ENCODE assay signal across 19 cellular contexts in the genomic region with DNA sequence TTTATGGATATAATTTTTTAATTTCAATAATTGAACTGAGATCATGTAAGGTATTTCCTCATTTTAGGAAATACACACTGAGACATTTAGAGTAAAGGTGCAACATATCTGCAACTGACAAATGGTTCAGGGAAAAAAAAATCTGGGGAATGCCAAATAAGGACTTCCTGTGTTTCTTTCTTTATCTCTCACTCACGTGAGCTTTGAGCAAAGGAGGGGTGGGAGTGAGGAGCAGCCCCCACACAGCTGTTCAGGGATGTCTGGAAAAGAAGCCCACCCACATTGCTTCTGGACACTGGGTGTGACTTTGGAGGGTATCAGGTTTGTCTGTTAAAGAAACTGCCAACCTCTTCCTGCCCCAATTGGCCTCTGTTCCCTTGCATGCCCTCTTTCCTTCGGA. TPM values are rescaled to one million over a fixed set of nuclear protein-coding genes. Genes with fewer than 3 reads are reported as not detected.
A peak's percentile ranks its signal among the peaks of the same experiment; 100 is the strongest.
DNase-seq lines count a peak whose midpoint lies in the region; ATAC-seq, FAIRE-seq and TF ChIP-seq lines count a peak whose summit lies in the region.
"Had no signal": no experiment of that assay in that cellular context is flagged by ENCODE, and none has a peak within 500 bp of the region (broad histone marks: within the 10 kb centered on the region; RNA-seq: fewer than 3 reads in every experiment).

No MANE protein-coding gene starts in this region.

- H3F3A ChIP-seq in Loucy (ENCODE audit: low read depth) = no peaks in the 10 kb centered on the region; the same call in 1 of the 2 replicates

- FAIRE-seq in GM12891 (lab: Jason Lieb, UNC) (peak; percentile 33), GM12878 (lab: Jason Lieb, UNC) (no peak)

- POLR2A ChIA-PET in GM12878 (lab: Charles Lee) = interaction anchor here (1.1 kb wide), 1 partner anchor 114 kb away, joined by 3 read pairs; no protein-coding TSS in a partner anchor

- DNase-seq in GM12891 (ENCODE audit: insufficient read length, low spot score) (no peak), GM12878 (ENCODE audit: low read depth, low spot score) (no peak), nephron progenitor cell (peak; percentile 20), AML-193 (lab: John Stamatoyannopoulos, UW) (no peak)
- no peak for DNase-seq in stimulated activated CD4-positive, alpha-beta T cell treated with anti-CD3 and anti-CD28 coated beads, Interleukin-2, amount 100 ng/mL, for 24 hours
- no peak for DNase-seq in natural killer cell treated with Interleukin-12 subunit alpha and Interleukin-12 subunit beta and Interleukin-15 and Interleukin-18, amount 100 ng/mL, for 72 hours (ENCODE audit: low spot score)
- DNase-seq: BE2C; Calu3; CD4-positive, alpha-beta memory T cell; Kasumi-1; NCI-H1105; NCI-H1694; NCI-H2227 treated with DMSO at 0.1 percent for 48 hours; NCI-H510A treated with DMSO at 0.1 percent for 48 hours; NCI-H774; PC-9 had no signal

- intact Hi-C loops in GM12878 (cut with micrococcal nuclease; ENCODE audit: unreplicated experiment) = no loop called here

- H3K36me3 Mint-ChIP-seq in nephron progenitor cell (ENCODE audit: low read depth) = no peaks in the 10 kb centered on the region
- H3K36me3 Mint-ChIP-seq in natural killer cell treated with Interleukin-12 subunit alpha and Interleukin-12 subunit beta and Interleukin-15 and Interleukin-18, amount 100 ng/mL, for 72 hours = no peaks in the 10 kb centered on the region
- H3K36me3 Mint-ChIP-seq: CD4-positive, alpha-beta memory T cell had no signal

- TF ChIP-seq CTCF in Loucy (conservative IDR thresholded peaks at IDR 0.05; ENCODE audit: low read length) (no peak), GM12878 (IDR thresholded peaks at IDR 0.05 in 2 of 3, conservative IDR thresholded peaks at IDR 0.05 in 1 of 3; ENCODE audit: control insufficient read depth in 2 of 3, extremely low read depth in 1 of 3, insufficient read depth in 1 of 3, low read depth in 3 of 3, low read length in 3 of 3) (no peak), nephron progenitor cell (IDR thresholded peaks at IDR 0.05) (no peak)

- no peak for ATAC-seq in GM12878
- ATAC-seq in HG03025 (IDR thresholded peaks at IDR 0.05; ENCODE audit: low FRiP score, unreplicated experiment) = no peak
- no peak for ATAC-seq in natural killer cell treated with Interleukin-12 subunit alpha and Interleukin-12 subunit beta and Interleukin-15 and Interleukin-18, amount 100 ng/mL, for 72 hours

- H3K4me3 Mint-ChIP-seq in nephron progenitor cell = no peak overlapping the region
- no peak overlapping the region for H3K4me3 Mint-ChIP-seq in natural killer cell treated with Interleukin-12 subunit alpha and Interleukin-12 subunit beta and Interleukin-15 and Interleukin-18, amount 100 ng/mL, for 72 hours
- H3K4me3 Mint-ChIP-seq: CD4-positive, alpha-beta memory T cell had no signal

- H3K9ac ChIP-seq in Loucy (ENCODE audit: low read depth, low read length, poor library complexity, severe bottlenecking) = no peak overlapping the region
- H3K9ac ChIP-seq in GM12878 (ENCODE audit: control insufficient read depth, insufficient read depth, low read length) = no peak overlapping the region

- H4K20me1 ChIP-seq in Loucy (ENCODE audit: insufficient read depth, low read length, poor library complexity, severe bottlenecking) (no peaks in the 10 kb centered on the region), GM12878 (ENCODE audit: control insufficient read depth, insufficient read depth) (no peaks in the 10 kb centered on the region)

- H3K9me2 ChIP-seq in Loucy (replicated peaks; ENCODE audit: low read depth, low read length) = no peaks in the 10 kb centered on the region

- peaks cover 14% of the 10 kb centered on the region for H3K4me1 Mint-ChIP-seq in nephron progenitor cell
- H3K4me1 Mint-ChIP-seq in natural killer cell treated with Interleukin-12 subunit alpha and Interleukin-12 subunit beta and Interleukin-15 and Interleukin-18, amount 100 ng/mL, for 72 hours (ENCODE audit: low read depth in 2 of 2) = peaks cover 0 to 6% of the 10 kb centered on the region in 2 donors

- no peak overlapping the region for H3K4me3 ChIP-seq in Loucy (ENCODE audit: low read length, poor library complexity, severe bottlenecking)
- no peak overlapping the region for H3K4me3 ChIP-seq in GM12878
- H3K4me3 ChIP-seq: PC-9 had no signal

- no peaks in the 10 kb centered on the region for H3K27me3 ChIP-seq in Loucy (ENCODE audit: insufficient read depth, low read length, poor library complexity, severe bottlenecking)
- no peaks in the 10 kb centered on the region for H3K27me3 ChIP-seq in GM12878 (replicated peaks in 1 of 2; ENCODE audit: control insufficient read depth in 2 of 2, insufficient read depth in 2 of 2, low read length in 1 of 2)
- H3K27me3 ChIP-seq: BE2C had no signal

- H3K27ac ChIP-seq in GM12878 (ENCODE audit: control insufficient read depth, insufficient read depth) = no peak overlapping the region
- H3K27ac ChIP-seq: PC-9, RWPE1 had no signal

- H3K9me3 Mint-ChIP-seq in nephron progenitor cell = no peaks in the 10 kb centered on the region
- H3K9me3 Mint-ChIP-seq in natural killer cell treated with Interleukin-12 subunit alpha and Interleukin-12 subunit beta and Interleukin-15 and Interleukin-18, amount 100 ng/mL, for 72 hours = no peaks in the 10 kb centered on the region

- no peak for TF ChIP-seq POLR2A in GM12891 (IDR thresholded peaks at IDR 0.05; ENCODE audit: low read depth, low read length)
- TF ChIP-seq POLR2A in GM12878 (IDR thresholded peaks at IDR 0.05; ENCODE audit: low read depth, low read length) = no peak

- TF ChIP-seq EP300 in GM12878 (IDR thresholded peaks at IDR 0.05; ENCODE audit: borderline replicate concordance in 1 of 2, control insufficient read depth in 1 of 2, low read depth in 2 of 2, low read length in 2 of 2) = no peak

- TF ChIP-seq RAD21 in GM12878 (IDR thresholded peaks at IDR 0.05; ENCODE audit: insufficient read depth, low read depth, low read length) = no peak

- no peak overlapping the region for H3K4me2 ChIP-seq in Loucy (ENCODE audit: low read depth, low read length, poor library complexity, severe bottlenecking)
- no peak overlapping the region; the same call in 1 of the 2 replicates for H3K4me2 ChIP-seq in GM12878 (ENCODE audit: control insufficient read depth, insufficient read depth)
- H3K4me2 ChIP-seq: PC-9 had no signal

- H3K4me1 ChIP-seq in Loucy (ENCODE audit: insufficient read depth, low read length, poor library complexity, severe bottlenecking) = peaks cover 43% of the 10 kb centered on the region
- peaks cover 33% of the 10 kb centered on the region; the same call in 1 of the 2 replicates for H3K4me1 ChIP-seq in GM12878 (ENCODE audit: control insufficient read depth, insufficient read depth, low read length)
- H3K4me1 ChIP-seq: BE2C had no signal

- CTCF ChIA-PET in GM12878 (lab: Yijun Ruan, JAX) = interaction anchor here (0.6 kb wide), 1 partner anchor 919 kb away, joined by 3 read pairs; no protein-coding TSS in a partner anchor

- no peak overlapping the region for H3K27ac Mint-ChIP-seq in nephron progenitor cell
- H3K27ac Mint-ChIP-seq in natural killer cell treated with Interleukin-12 subunit alpha and Interleukin-12 subunit beta and Interleukin-15 and Interleukin-18, amount 100 ng/mL, for 72 hours = no peak overlapping the region
- H3K27ac Mint-ChIP-seq: CD4-positive, alpha-beta memory T cell had no signal

- H3K36me3 ChIP-seq in Loucy (ENCODE audit: insufficient read depth, low read length) (no peaks in the 10 kb centered on the region), GM12878 (ENCODE audit: control insufficient read depth in 2 of 2, insufficient read depth in 2 of 2, low read length in 1 of 2) (no peaks in the 10 kb centered on the region)
- H3K36me3 ChIP-seq: BE2C had no signal

- SMC1A ChIA-PET in GM12878 (lab: Charles Lee; ENCODE audit: uncharacterized antibody, unreplicated experiment) = interaction anchor here (1.2 to 2.6 kb wide), 6 partner anchors 37 to 287 kb away, joined by 3 to 12 read pairs (median 5); no protein-coding TSS in a partner anchor

- in situ Hi-C loops in GM12878 (cut with MboI) = no loop called here

- WGBS in GM12878 (ENCODE audit: insufficient coverage, insufficient replicate concordance, low lambda C conversion rate, missing lambda C conversion rate) = 0% methylated on average over 2 of the region's 2 CpGs

- H2AFZ ChIP-seq in Loucy (ENCODE audit: low read length) = peak overlapping the region; percentile 61
- H2AFZ ChIP-seq in GM12878 (ENCODE audit: control insufficient read depth, low read depth, low read length) = no peak overlapping the region
- H2AFZ ChIP-seq: PC-9 had no signal

- RAD21 ChIA-PET in GM12878 (lab: Charles Lee; ENCODE audit: unreplicated experiment) = interaction anchor here (0.8 to 1.4 kb wide), 3 partner anchors 8 to 91 kb away, joined by 3 to 4 read pairs (median 3); no protein-coding TSS in a partner anchor

- no TSS peak for BruUV-seq in GM12878 (replicated peaks; lab: Mats Ljungman, UMichigan)

- H3K79me2 ChIP-seq in Loucy (ENCODE audit: insufficient read depth, low read length) (no peaks in the 10 kb centered on the region), GM12878 (ENCODE audit: control insufficient read depth, insufficient read depth, low read length) (no peaks in the 10 kb centered on the region)

- no peaks in the 10 kb centered on the region for H3K27me3 Mint-ChIP-seq in nephron progenitor cell (ENCODE audit: low read depth, poor library complexity)
- H3K27me3 Mint-ChIP-seq in natural killer cell treated with Interleukin-12 subunit alpha and Interleukin-12 subunit beta and Interleukin-15 and Interleukin-18, amount 100 ng/mL, for 72 hours = no peaks in the 10 kb centered on the region
- H3K27me3 Mint-ChIP-seq: CD4-positive, alpha-beta memory T cell had no signal

- H3K9me3 ChIP-seq in Loucy (ENCODE audit: insufficient read depth, low read depth, low read length) (no peaks in the 10 kb centered on the region), GM12878 (replicated peaks; ENCODE audit: control insufficient read depth, insufficient read depth, low read length) (no peaks in the 10 kb centered on the region; the same call in 1 of the 3 replicates)
- H3K9me3 ChIP-seq: BE2C had no signal

RNA-seq across cellular contexts. Expression of a gene that starts 5.6 kb away (rescaled TPM):
- polyA plus RNA-seq in GM12891 (2012; ENCODE audit: low read depth, missing spikeins) = 4.3 TPM
- total RNA-seq in GM12878 (2013; cell fraction: nucleolus; rRNA removed) = 21.5 and 25.8 TPM in 2 replicates
- 5.1 and 5.2 TPM in 2 replicates for total RNA-seq in GM12878 (2014; rRNA removed)
- 6.1 and 6.4 TPM in 2 replicates for total RNA-seq in GM12878 (2014; rRNA removed; fragmentation: Illumina TruSeq; extraction: Trizol)
- total RNA-seq in GM12878 (2021) = 8.3 and 9.8 TPM in 2 replicates
- polyA plus RNA-seq in GM12878 (2011; ENCODE audit: low read depth) = 6.6 TPM
- 4.1 and 6.0 TPM in 2 replicates for polyA plus RNA-seq in GM12878 (2011; rRNA removed)
- polyA plus RNA-seq in GM12878 (2011; cell fraction: cytosol; rRNA removed) = 8.6 and 10.4 TPM in 2 replicates
- 5.0 and 6.7 TPM in 2 replicates for polyA plus RNA-seq in GM12878 (2011; cell fraction: nucleus; rRNA removed)
- polyA plus RNA-seq in GM12878 (2012) = 8.9 and 9.6 TPM in 2 replicates
- polyA plus RNA-seq in GM12878 (2014; fragmentation: Illumina TruSeq; extraction: Trizol) = 7.3 and 8.5 TPM in 2 replicates
- 1 to 10 TPM; 1.4 to 1.8 TPM for polyA plus RNA-seq in GM12878 (2014; fragmentation: Nextera tagmentation; extraction: Ambion mirVana)
- polyA plus RNA-seq in GM12878 (2014; rRNA removed) = 4.1 and 6.1 TPM in 2 replicates
- polyA plus RNA-seq in GM12878 (2016; fragmentation: Nextera tagmentation; extraction: Ambion mirVana) = 10 to 100 TPM in 1 of 2 experiments, 1 to 10 TPM in 1; 8.6 to 10.8 TPM
- polyA minus RNA-seq in GM12878 (2011; rRNA and poly(A)+ RNA removed) = 10.6 and 15.3 TPM in 2 replicates
- polyA minus RNA-seq in GM12878 (2011; cell fraction: cytosol; rRNA and poly(A)+ RNA removed) = 5.7 and 6.4 TPM in 2 replicates
- 6.3 and 12.6 TPM in 2 replicates for polyA minus RNA-seq in GM12878 (2011; cell fraction: nucleus; rRNA and poly(A)+ RNA removed)
- total RNA-seq in natural killer cell treated with Interleukin-12 subunit alpha and Interleukin-12 subunit beta and Interleukin-15 and Interleukin-18, amount 100 ng/mL, for 72 hours = not detected
- total RNA-seq: Calu3 had no signal

Comparison
In these comparisons a context has a peak if more than half of its experiments do, and no peak if none do; other contexts are left out.
1. RNA of a gene that starts 5.6 kb away (total RNA-seq): 5.1 to 25.8 TPM in GM12878; not detected in natural killer cell treated with Interleukin-12 subunit alpha and Interleukin-12 subunit beta and Interleukin-15 and Interleukin-18, amount 100 ng/mL, for 72 hours; every median in the first group is over 4 times any median in the second.